8 cellular contexts compared by ENCODE assay signal in the genomic region with DNA sequence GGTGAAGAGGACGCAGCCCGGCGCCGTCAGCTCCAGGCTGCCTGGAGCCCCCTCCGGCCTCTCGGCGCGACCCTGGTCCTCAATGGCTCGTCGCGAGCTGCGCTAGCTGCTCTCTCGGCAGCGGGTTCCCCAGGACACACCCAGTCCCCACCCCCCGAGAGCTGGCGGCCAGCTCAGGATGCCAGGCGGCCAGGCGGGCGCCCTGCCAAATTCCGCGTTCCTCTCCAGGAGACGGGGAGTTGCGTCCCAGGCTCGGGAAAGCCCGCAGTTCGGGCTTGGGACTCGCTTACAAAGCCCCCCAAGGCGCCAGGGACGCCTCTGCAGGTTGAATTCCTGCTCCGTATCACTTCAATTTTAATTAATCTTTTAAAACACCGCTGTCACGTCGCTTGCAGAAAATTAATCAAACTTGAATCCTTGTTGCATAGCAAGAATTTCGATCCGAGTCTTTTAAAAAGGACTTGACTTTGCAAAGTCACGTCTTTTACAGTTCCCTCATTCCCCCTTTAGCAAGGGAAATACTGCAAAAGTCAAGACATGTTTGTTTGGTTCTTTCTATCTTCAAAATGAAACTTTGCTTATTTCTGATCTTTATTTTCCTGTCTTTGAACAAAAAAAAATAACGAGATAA. TPM values are rescaled to one million over a fixed set of nuclear protein-coding genes. Genes with fewer than 3 reads are reported as not detected.
DNase-seq lines count a peak whose midpoint lies in the region; ATAC-seq lines count a peak whose summit lies in the region.

No MANE protein-coding gene starts in this region.

- H3K9ac ChIP-seq in BLaER1 treated with 17β-estradiol and CSF1 and Interleukin-3, amounts not matched to agents 10 nM and 100 nM: no peak overlapping the region
- peak overlapping the region; percentile 99 for H3K9ac ChIP-seq in neuronal stem cell (ENCODE audit: low read depth, low read length, poor library complexity)

- H3K4me3 ChIP-seq in BLaER1 treated with 17β-estradiol and CSF1 and Interleukin-3, amounts not matched to agents 10 nM and 100 nM: peak overlapping the region; percentile 55 to 74 (median 64); a peak in 16 of 20 replicates
- H3K4me3 ChIP-seq in neuronal stem cell (ENCODE audit: low read length in 2 of 2): peak overlapping the region; percentile 97 to 99

- POLR2A ChIA-PET in activated naive CD8-positive, alpha-beta T cell treated with anti-CD3 and anti-CD28 coated beads, Interleukin-2, amount 10 ng/mL, durations not matched to agents 7 days and 5 days (lab: Charles Lee): interaction anchor here (0.7 to 1.7 kb wide), 3 partner anchors 28 to 1320 kb away, joined by 3 to 5 read pairs (median 4); a partner anchor contains a TSS

- H2BK15ac ChIP-seq in neuronal stem cell (ENCODE audit: low read length): peak overlapping the region; percentile 96

- no CpG with 5 or more reads among the region's 37 CpGs for WGBS in neuronal stem cell (ENCODE audit: extremely low coverage in 2 of 2, insufficient read length in 2 of 2, insufficient replicate concordance in 1 of 2), 2 donors

- H3K23ac ChIP-seq in neuronal stem cell (ENCODE audit: low read depth, low read length, poor library complexity): peak overlapping the region; percentile 78

- H2BK120ac ChIP-seq in neuronal stem cell (ENCODE audit: low read depth, low read length): peak overlapping the region; percentile 100

- peaks cover 0 to 12% (median 0%) of the 10 kb centered on the region in 11 experiments; a peak in 3 of 22 replicates for H3K9me3 ChIP-seq in BLaER1 treated with 17β-estradiol and CSF1 and Interleukin-3, amounts not matched to agents 10 nM and 100 nM (replicated peaks in 1 of 11)
- no peaks in the 10 kb centered on the region for H3K9me3 ChIP-seq in neuronal stem cell (replicated peaks in 1 of 2; ENCODE audit: control insufficient read depth in 2 of 2, insufficient read depth in 1 of 2, low read depth in 1 of 2, low read length in 2 of 2)

- no peak overlapping the region for H3K27ac ChIP-seq in BLaER1 treated with 17β-estradiol and CSF1 and Interleukin-3, amounts not matched to agents 10 nM and 100 nM
- peak overlapping the region; percentile 100 for H3K27ac ChIP-seq in neuronal stem cell (replicated peaks; ENCODE audit: low read length)

- H3K4me3 Mint-ChIP-seq in activated naive CD8-positive, alpha-beta T cell treated with anti-CD3 and anti-CD28 coated beads, Interleukin-2, amount 10 ng/mL, durations not matched to agents 7 days and 5 days: peak overlapping the region; percentile 61

- peaks cover 29 to 39% (median 32%) of the 10 kb centered on the region in 10 experiments for H3K4me1 ChIP-seq in BLaER1 treated with 17β-estradiol and CSF1 and Interleukin-3, amounts not matched to agents 10 nM and 100 nM
- H3K4me1 ChIP-seq in neuronal stem cell (ENCODE audit: control insufficient read depth in 2 of 2, insufficient read depth in 1 of 2, low read depth in 1 of 2, low read length in 2 of 2): peaks cover 24 to 34% of the 10 kb centered on the region in 2 donors

- no peak for ATAC-seq in activated naive CD8-positive, alpha-beta T cell treated with anti-CD3 and anti-CD28 coated beads, Interleukin-2, amount 10 ng/mL, durations not matched to agents 7 days and 5 days (ENCODE audit: low read depth)
- ATAC-seq in GM19351 (IDR thresholded peaks at IDR 0.05; ENCODE audit: unreplicated experiment): no peak

- H2BK5ac ChIP-seq in neuronal stem cell (ENCODE audit: low read length): peak overlapping the region; percentile 94

- intact Hi-C loops in head of caudate nucleus (cut with DNase I): loop anchor here (5.0 kb wide), 1 partner anchor 235 kb away; no protein-coding TSS in a partner anchor

- peaks cover 2% of the 10 kb centered on the region for H3K36me3 Mint-ChIP-seq in activated naive CD8-positive, alpha-beta T cell treated with anti-CD3 and anti-CD28 coated beads, Interleukin-2, amount 10 ng/mL, durations not matched to agents 7 days and 5 days

- DNase-seq in GOT3 (lab: John Stamatoyannopoulos, UW) (peak; percentile 6), NCI-H526 (lab: John Stamatoyannopoulos, UW) (peak; percentile 75 to 89), head of caudate nucleus (peak in 41 of 42 donors; percentile 66 to 92 (median 84)), neuronal stem cell (ENCODE audit: low spot score) (no peak)
- DNase-seq in activated naive CD8-positive, alpha-beta T cell treated with anti-CD3 and anti-CD28 coated beads, Interleukin-2, amount 10 ng/mL, durations not matched to agents 7 days and 5 days: peak; percentile 51
- DNase-seq in central memory CD4-positive, alpha-beta T cell: no peak

- H2AK5ac ChIP-seq in neuronal stem cell (ENCODE audit: low read depth, low read length): peak overlapping the region; percentile 100

- H4K8ac ChIP-seq in neuronal stem cell (ENCODE audit: low read depth, low read length): peak overlapping the region; percentile 82

- H3K4me2 ChIP-seq in BLaER1 treated with 17β-estradiol and CSF1 and Interleukin-3, amounts not matched to agents 10 nM and 100 nM: peak overlapping the region; percentile 95 to 100 (median 98)
- peak overlapping the region; percentile 66 for H3K4me2 ChIP-seq in neuronal stem cell (ENCODE audit: insufficient read depth, low read length, poor library complexity, severe bottlenecking)

- no peaks in the 10 kb centered on the region for H3K9me3 Mint-ChIP-seq in activated naive CD8-positive, alpha-beta T cell treated with anti-CD3 and anti-CD28 coated beads, Interleukin-2, amount 10 ng/mL, durations not matched to agents 7 days and 5 days

- H3K27ac Mint-ChIP-seq in activated naive CD8-positive, alpha-beta T cell treated with anti-CD3 and anti-CD28 coated beads, Interleukin-2, amount 10 ng/mL, durations not matched to agents 7 days and 5 days: no peak overlapping the region

- peak overlapping the region; percentile 94 for H3K4ac ChIP-seq in neuronal stem cell (ENCODE audit: low read length)

- peaks cover 13% of the 10 kb centered on the region for H3K4me1 Mint-ChIP-seq in activated naive CD8-positive, alpha-beta T cell treated with anti-CD3 and anti-CD28 coated beads, Interleukin-2, amount 10 ng/mL, durations not matched to agents 7 days and 5 days

- peaks cover 9% of the 10 kb centered on the region for H3K79me1 ChIP-seq in neuronal stem cell (ENCODE audit: low read depth, low read length)

- H3K36me3 ChIP-seq in BLaER1 treated with 17β-estradiol and CSF1 and Interleukin-3, amounts not matched to agents 10 nM and 100 nM: no peaks in the 10 kb centered on the region
- no peaks in the 10 kb centered on the region for H3K36me3 ChIP-seq in neuronal stem cell (replicated peaks in 1 of 2; ENCODE audit: control insufficient read depth in 2 of 2, insufficient read depth in 2 of 2, low read length in 2 of 2)

- H2BK12ac ChIP-seq in neuronal stem cell (ENCODE audit: low read length): peak overlapping the region; percentile 93

- peak overlapping the region; percentile 100 for H3K18ac ChIP-seq in neuronal stem cell (ENCODE audit: low read length)

- peak overlapping the region; percentile 55 for H2AFZ ChIP-seq in neuronal stem cell (ENCODE audit: low read length)

- H3K27me3 ChIP-seq in BLaER1 treated with 17β-estradiol and CSF1 and Interleukin-3, amounts not matched to agents 10 nM and 100 nM: peaks cover 100% of the 10 kb centered on the region in 11 experiments
- no peaks in the 10 kb centered on the region for H3K27me3 ChIP-seq in neuronal stem cell (ENCODE audit: control insufficient read depth in 3 of 3, insufficient read depth in 3 of 3, low read depth in 1 of 3, low read length in 3 of 3)

- H4K91ac ChIP-seq in neuronal stem cell (ENCODE audit: low read depth, low read length, poor library complexity): peak overlapping the region; percentile 96

- H3K27me3 Mint-ChIP-seq in activated naive CD8-positive, alpha-beta T cell treated with anti-CD3 and anti-CD28 coated beads, Interleukin-2, amount 10 ng/mL, durations not matched to agents 7 days and 5 days: peaks cover 81% of the 10 kb centered on the region

- peaks cover 0 to 82% (median 62%) of the 10 kb centered on the region in 11 experiments; a peak in 18 of 22 replicates for H4K20me1 ChIP-seq in BLaER1 treated with 17β-estradiol and CSF1 and Interleukin-3, amounts not matched to agents 10 nM and 100 nM

- H3K14ac ChIP-seq in neuronal stem cell (ENCODE audit: low read length): peak overlapping the region; percentile 99

RNA-seq across cellular contexts. Expression of a gene that starts 28.2 kb away (rescaled TPM):
- total RNA-seq in activated naive CD8-positive, alpha-beta T cell treated with anti-CD3 and anti-CD28 coated beads, Interleukin-2, amount 10 ng/mL, durations not matched to agents 7 days and 5 days: under 1 TPM; 0.09 to 0.58 TPM
- polyA plus RNA-seq in neuronal stem cell (2013, experiment 1 of 2): 57.0 TPM
- polyA plus RNA-seq in neuronal stem cell (2013, experiment 2 of 2): 57.0 TPM

RNA-seq across cellular contexts. Expression of a gene that starts 36.7 kb away (rescaled TPM):
- 10 to 100 TPM; 50.0 to 58.0 TPM for total RNA-seq in activated naive CD8-positive, alpha-beta T cell treated with anti-CD3 and anti-CD28 coated beads, Interleukin-2, amount 10 ng/mL, durations not matched to agents 7 days and 5 days
- 43.4 TPM for polyA plus RNA-seq in neuronal stem cell (2013, experiment 1 of 2)
- polyA plus RNA-seq in neuronal stem cell (2013, experiment 2 of 2): 44.9 TPM

Comparison
In these comparisons a context has a peak if more than half of its experiments do, and no peak if none do; other contexts are left out.
1. DNase-seq: peak in GOT3 (single experiment), NCI-H526 (2 of 2), activated naive CD8-positive, alpha-beta T cell treated with anti-CD3 and anti-CD28 coated beads, Interleukin-2, amount 10 ng/mL, durations not matched to agents 7 days and 5 days (single experiment) and head of caudate nucleus (41 of 42); none in neuronal stem cell (single experiment) and central memory CD4-positive, alpha-beta T cell (single experiment).